ENCODE assay signal across 31 cellular contexts in the genomic region with DNA sequence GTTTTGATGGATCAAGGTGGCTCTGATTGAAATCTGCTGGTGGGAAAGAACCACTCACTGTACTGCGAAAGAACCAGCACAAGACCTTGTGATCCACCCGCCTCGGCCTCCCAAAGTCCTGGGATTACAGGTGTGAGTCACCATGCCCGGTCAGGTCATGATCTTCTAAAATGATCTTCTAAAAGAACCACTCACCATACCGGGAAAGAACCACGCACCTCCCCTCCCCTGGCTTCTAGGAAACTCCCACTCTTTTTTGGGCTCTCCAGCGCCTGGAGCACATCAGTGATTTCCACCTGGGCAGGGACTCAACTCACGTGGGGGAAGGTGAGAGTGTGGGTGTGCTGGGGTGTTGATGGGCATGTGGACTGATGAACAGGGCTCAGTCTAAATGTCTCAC. TPM values are rescaled to one million over a fixed set of nuclear protein-coding genes. Genes with fewer than 3 reads are reported as not detected.
DNase-seq lines count a peak whose midpoint lies in the region; ATAC-seq, FAIRE-seq and TF ChIP-seq lines count a peak whose summit lies in the region.
"Had no signal": no experiment of that assay in that cellular context is flagged by ENCODE, and none has a peak within 500 bp of the region (broad histone marks: within the 10 kb centered on the region; RNA-seq: fewer than 3 reads in every experiment).

No MANE protein-coding gene starts in this region.

- no peaks in the 10 kb centered on the region for H3K36me3 Mint-ChIP-seq in MCF 10A (ENCODE audit: insufficient read depth, unreplicated experiment)
- no peaks in the 10 kb centered on the region for H3K36me3 Mint-ChIP-seq in activated naive CD8-positive, alpha-beta T cell treated with anti-CD3 and anti-CD28 coated beads, Interleukin-2, amount 50 U/mL, for 24 hours (ENCODE audit: low read depth)
- no peaks in the 10 kb centered on the region for H3K36me3 Mint-ChIP-seq in stimulated activated naive B cell treated with anti-CD40 and anti-IgM and Interleukin-4, amounts not matched to agents 10 μg/mL and 1 μg/mL and 100 μg/mL, for 72 hours
- H3K36me3 Mint-ChIP-seq: activated naive CD8-positive, alpha-beta T cell; natural killer cell had no signal

- no peaks in the 10 kb centered on the region for H3K9me3 Mint-ChIP-seq in MCF 10A (ENCODE audit: unreplicated experiment)
- H3K9me3 Mint-ChIP-seq in activated naive CD8-positive, alpha-beta T cell treated with anti-CD3 and anti-CD28 coated beads, Interleukin-2, amount 50 U/mL, for 24 hours = no peaks in the 10 kb centered on the region
- peaks cover 0 to 3% of the 10 kb centered on the region in 2 donors for H3K9me3 Mint-ChIP-seq in stimulated activated naive B cell treated with anti-CD40 and anti-IgM and Interleukin-4, amounts not matched to agents 10 μg/mL and 1 μg/mL and 100 μg/mL, for 72 hours
- H3K9me3 Mint-ChIP-seq: natural killer cell had no signal

- TF ChIP-seq CTCF in MCF 10A (IDR thresholded peaks at IDR 0.05; ENCODE audit: unreplicated experiment) (no peak), breast epithelium (IDR thresholded peaks at IDR 0.05) (no peak), vagina (IDR thresholded peaks at IDR 0.05) (no peak)

- POLR2A ChIA-PET in MCF 10A (lab: Yijun Ruan, JAX) = interaction anchor here (0.8 to 1.8 kb wide), 5 partner anchors 8 to 86 kb away, joined by 3 to 6 read pairs (median 4); partner anchors contain the start of gene RAB7B

- no peaks in the 10 kb centered on the region for H3K27me3 Mint-ChIP-seq in MCF 10A (ENCODE audit: insufficient read depth, unreplicated experiment)
- H3K27me3 Mint-ChIP-seq in activated naive CD8-positive, alpha-beta T cell treated with anti-CD3 and anti-CD28 coated beads, Interleukin-2, amount 50 U/mL, for 24 hours = peaks cover 4% of the 10 kb centered on the region
- no peaks in the 10 kb centered on the region for H3K27me3 Mint-ChIP-seq in stimulated activated naive B cell treated with anti-CD40 and anti-IgM and Interleukin-4, amounts not matched to agents 10 μg/mL and 1 μg/mL and 100 μg/mL, for 72 hours

- ATAC-seq in activated naive CD8-positive, alpha-beta T cell treated with anti-CD3 and anti-CD28 coated beads, Interleukin-2, amount 50 U/mL, for 24 hours = peak; percentile 35
- ATAC-seq in stimulated activated naive B cell treated with anti-CD40 and anti-IgM and Interleukin-4, amounts not matched to agents 10 μg/mL and 1 μg/mL and 100 μg/mL, for 72 hours (replicated peaks) = no peak
- ATAC-seq: natural killer cell, psoas muscle, sciatic nerve had no signal

- no peaks in the 10 kb centered on the region for H3K27me3 ChIP-seq in breast epithelium
- H3K27me3 ChIP-seq in vagina = no peaks in the 10 kb centered on the region
- H3K27me3 ChIP-seq: ascending aorta, colonic mucosa had no signal

- H3K4me1 ChIP-seq in breast epithelium (no peaks in the 10 kb centered on the region), vagina (no peaks in the 10 kb centered on the region)
- H3K4me1 ChIP-seq: ascending aorta, colonic mucosa, psoas muscle, tibial artery had no signal

- H3K4me3 ChIP-seq in breast epithelium (no peak overlapping the region), vagina (no peak overlapping the region)
- H3K4me3 ChIP-seq: ascending aorta, colonic mucosa, GM12878, PC-9, psoas muscle, tibial artery had no signal

- TF ChIP-seq POLR2A in breast epithelium (IDR thresholded peaks at IDR 0.05) (no peak), vagina (IDR thresholded peaks at IDR 0.05) (no peak)

- no peak overlapping the region for H3K4me3 Mint-ChIP-seq in MCF 10A (ENCODE audit: unreplicated experiment)
- H3K4me3 Mint-ChIP-seq in activated naive CD8-positive, alpha-beta T cell treated with anti-CD3 and anti-CD28 coated beads, Interleukin-2, amount 50 U/mL, for 24 hours = no peak overlapping the region
- H3K4me3 Mint-ChIP-seq in stimulated activated naive B cell treated with anti-CD40 and anti-IgM and Interleukin-4, amounts not matched to agents 10 μg/mL and 1 μg/mL and 100 μg/mL, for 72 hours = no peak overlapping the region
- H3K4me3 Mint-ChIP-seq: natural killer cell had no signal

- intact Hi-C loops in MCF 10A (cut with micrococcal nuclease) (no loop called here), breast epithelium (cut with DNase I; ENCODE audit: low total_unique reads) (no loop called here), vagina (cut with DNase I) (no loop called here)

- H3K36me3 ChIP-seq in breast epithelium = no peaks in the 10 kb centered on the region
- no peaks in the 10 kb centered on the region for H3K36me3 ChIP-seq in KOPT-K1 (ENCODE audit: insufficient read depth, low read length)
- no peaks in the 10 kb centered on the region for H3K36me3 ChIP-seq in vagina
- H3K36me3 ChIP-seq: ascending aorta, colonic mucosa, tibial artery had no signal

- H3K27ac Mint-ChIP-seq in MCF 10A (ENCODE audit: low read depth, unreplicated experiment) = no peak overlapping the region
- H3K27ac Mint-ChIP-seq in activated naive CD8-positive, alpha-beta T cell treated with anti-CD3 and anti-CD28 coated beads, Interleukin-2, amount 50 U/mL, for 24 hours = peak overlapping the region; percentile 61
- H3K27ac Mint-ChIP-seq in stimulated activated naive B cell treated with anti-CD40 and anti-IgM and Interleukin-4, amounts not matched to agents 10 μg/mL and 1 μg/mL and 100 μg/mL, for 72 hours = peak overlapping the region; percentile 52
- H3K27ac Mint-ChIP-seq: activated naive CD8-positive, alpha-beta T cell had no signal

- CTCF ChIA-PET in MCF 10A (lab: Yijun Ruan, JAX) = interaction anchor here (2.5 kb wide), 1 partner anchor 19 kb away, joined by 11 read pairs; no protein-coding TSS in a partner anchor

- H3K4me1 Mint-ChIP-seq in MCF 10A (ENCODE audit: insufficient read depth, unreplicated experiment) = no peaks in the 10 kb centered on the region
- H3K4me1 Mint-ChIP-seq in activated naive CD8-positive, alpha-beta T cell treated with anti-CD3 and anti-CD28 coated beads, Interleukin-2, amount 50 U/mL, for 24 hours = peaks cover 31% of the 10 kb centered on the region
- H3K4me1 Mint-ChIP-seq in stimulated activated naive B cell treated with anti-CD40 and anti-IgM and Interleukin-4, amounts not matched to agents 10 μg/mL and 1 μg/mL and 100 μg/mL, for 72 hours = peaks cover 38 to 52% of the 10 kb centered on the region in 2 donors

- DNase-seq in MCF 10A (ENCODE audit: unreplicated experiment) (peak; percentile 54), breast epithelium (ENCODE audit: low spot score in 2 of 2) (no peak), vagina (ENCODE audit: extremely low spot score in 2 of 2) (no peak), RCC 7860 (ENCODE audit: low spot score) (no peak)
- DNase-seq in activated naive CD8-positive, alpha-beta T cell treated with anti-CD3 and anti-CD28 coated beads, Interleukin-2, amount 50 U/mL, for 24 hours = peak; percentile 23
- DNase-seq in stimulated activated naive B cell treated with anti-CD40 and anti-IgM and Interleukin-4, amounts not matched to agents 10 μg/mL and 1 μg/mL and 100 μg/mL, for 72 hours = no peak
- DNase-seq: colonic mucosa; DMS153; effector CD8-positive, alpha-beta T cell; GOT3; hippocampal formation; left cardiac atrium; MM.1S; natural killer cell; NCI-H1930; NCI-H526; NK-92 treated with Interleukin-12 subunit alpha and Interleukin-12 subunit beta, amount 100 ng/mL, for 24 hours; occipital lobe; PC-9; psoas muscle; Right ventricle myocardium superior; tibial artery had no signal

- no peak for FAIRE-seq in RCC 7860 (lab: Jason Lieb, UNC)
- FAIRE-seq: GM12878 had no signal

- H3K9me3 ChIP-seq in breast epithelium = no peaks in the 10 kb centered on the region
- no peaks in the 10 kb centered on the region for H3K9me3 ChIP-seq in KOPT-K1 (ENCODE audit: insufficient read depth, low read length, poor library complexity, severe bottlenecking)
- no peaks in the 10 kb centered on the region for H3K9me3 ChIP-seq in vagina
- H3K9me3 ChIP-seq: ascending aorta, colonic mucosa, psoas muscle, tibial artery had no signal

- BruUV-seq in MCF 10A (replicated peaks; lab: Mats Ljungman, UMichigan) = no TSS peak

- no peak overlapping the region for H3K27ac ChIP-seq in breast epithelium
- peak overlapping the region; percentile 84 for H3K27ac ChIP-seq in KOPT-K1 (ENCODE audit: low read depth, low read length, poor library complexity, severe bottlenecking)
- no peak overlapping the region for H3K27ac ChIP-seq in vagina
- H3K27ac ChIP-seq: ascending aorta, PC-9, psoas muscle, tibial artery had no signal

RNA-seq across cellular contexts. Expression of gene RAB7B, which starts 7.9 kb away (rescaled TPM):
- total RNA-seq in MCF 10A (2022) = 1.6 and 3.6 TPM in 2 replicates
- 1 to 10 TPM; 1.3 to 6.6 (median 2.9) TPM for total RNA-seq in breast epithelium
- 6.1 TPM for total RNA-seq in vagina
- total RNA-seq: ascending aorta, GM12878, lung microvascular endothelial cell, PC-9 had no signal

RNA-seq across cellular contexts. Expression of gene CTSE, which starts 12.6 kb away (rescaled TPM):
- total RNA-seq in MCF 10A (2022) (0.79 and 0.81 TPM in 2 replicates), breast epithelium (under 1 TPM in 1 of 3 donors, not detected in 2; under 0.01 TPM), vagina (not detected)
- total RNA-seq: ascending aorta, cardiac septum, left cardiac atrium, lung microvascular endothelial cell, mononuclear cell, natural killer cell, occipital lobe, Right ventricle myocardium superior had no signal

RNA-seq across cellular contexts. Expression of gene RHEX, which starts 41.9 kb away (rescaled TPM):
- total RNA-seq in MCF 10A (2022) (not detected in 2 replicates), breast epithelium (10 to 100 TPM in 1 of 3 donors, 1 to 10 TPM in 1, under 1 TPM in 1; 0.98 to 20.6 (median 4.4) TPM), vagina (1.7 TPM)
- total RNA-seq: HT1080, lung microvascular endothelial cell, mononuclear cell, occipital lobe, PC-9 had no signal

Comparison
In these comparisons a context has a peak if more than half of its experiments do, and no peak if none do; other contexts are left out.
1. DNase-seq: peak in MCF 10A (single experiment) and activated naive CD8-positive, alpha-beta T cell treated with anti-CD3 and anti-CD28 coated beads, Interleukin-2, amount 50 U/mL, for 24 hours (single experiment); none in breast epithelium (0 of 2), stimulated activated naive B cell treated with anti-CD40 and anti-IgM and Interleukin-4, amounts not matched to agents 10 μg/mL and 1 μg/mL and 100 μg/mL, for 72 hours (single experiment), vagina (0 of 2) and RCC 7860 (single experiment).